ENCODE assay signal across 7 cellular contexts in the genomic region with DNA sequence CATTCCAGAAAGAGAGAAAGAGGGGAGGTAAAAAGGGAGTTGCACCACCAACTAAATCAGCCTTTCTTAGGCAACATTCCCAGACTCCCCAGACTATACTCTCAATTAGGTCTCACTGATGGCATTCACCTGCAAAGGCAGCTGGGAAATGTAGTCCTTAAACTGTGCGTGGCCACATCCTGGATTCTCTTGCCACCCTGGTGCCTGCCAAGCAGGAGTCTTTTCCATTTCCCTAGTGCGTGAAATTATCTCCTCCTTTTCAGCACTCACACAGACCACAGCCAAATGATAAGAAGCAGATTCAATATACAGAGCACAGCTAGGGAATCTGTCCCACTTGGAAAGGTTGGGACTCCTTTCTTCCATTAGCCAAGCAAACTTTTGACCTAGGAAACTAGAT.
DNase-seq lines count a peak whose midpoint lies in the region; ATAC-seq, FAIRE-seq and TF ChIP-seq lines count a peak whose summit lies in the region.
"Not testable (repeated sequence)": the region's sequence is repeated elsewhere in the genome, so short reads cannot be mapped to it uniquely, and the experiment has no call there.

No MANE protein-coding gene starts in this region.

- FAIRE-seq in pancreas (lab: Jason Lieb, UNC) = not testable (repeated sequence)

- not testable (repeated sequence) for H2AFZ ChIP-seq in DND-41 (ENCODE audit: low read depth, low read length)

- H3K9ac ChIP-seq in DND-41 (ENCODE audit: low read depth, low read length) = not testable (repeated sequence)

- H3K4me3 Mint-ChIP-seq in WTC11 = not testable (repeated sequence)

- not testable (repeated sequence) for H3K4me1 ChIP-seq in DND-41 (ENCODE audit: insufficient read depth, low read length); body of pancreas; pancreas

- POLR2A ChIA-PET in WTC11 (lab: Charles Lee) = not testable (repeated sequence)

- not testable (repeated sequence) for H3K36me3 Mint-ChIP-seq in WTC11

- H3K36me3 ChIP-seq in DND-41 (ENCODE audit: insufficient read depth, low read length); body of pancreas (replicated peaks in 1 of 2; ENCODE audit: insufficient read depth in 1 of 2, low read depth in 2 of 2); pancreas: not testable (repeated sequence)

- not testable (repeated sequence) for H3K4me3 ChIP-seq in DND-41 (ENCODE audit: low read depth in 1 of 2, low read length in 2 of 2); body of pancreas; pancreas

- not testable (repeated sequence) for TF ChIP-seq POLR2A in body of pancreas (IDR thresholded peaks at IDR 0.05)

- not testable (repeated sequence) for H3K9me3 Mint-ChIP-seq in WTC11

- not testable (repeated sequence) for H3K27ac ChIP-seq in DND-41 (ENCODE audit: low read length); body of pancreas; pancreas

- not testable (repeated sequence) for TF ChIP-seq CTCF in DND-41 (IDR thresholded peaks at IDR 0.05; ENCODE audit: borderline replicate concordance, extremely low read depth, low read length, poor library complexity, severe bottlenecking); WTC11 (IDR thresholded peaks at IDR 0.05); body of pancreas (IDR thresholded peaks at IDR 0.05); pancreas (IDR thresholded peaks at IDR 0.05)

- H4K20me1 ChIP-seq in DND-41 (ENCODE audit: insufficient read depth, low read length) = not testable (repeated sequence)

- H3K9me3 ChIP-seq in DND-41 (ENCODE audit: insufficient read depth, low read length, severe bottlenecking); body of pancreas; pancreas: not testable (repeated sequence)

- not testable (repeated sequence) for H3K27ac Mint-ChIP-seq in WTC11

- not testable (repeated sequence) for H3K79me2 ChIP-seq in DND-41 (ENCODE audit: insufficient read depth, low read length)

- not testable (repeated sequence) for H3K4me1 Mint-ChIP-seq in WTC11

- DNase-seq in DND-41; WTC11 (ENCODE audit: low spot score); Right ventricle myocardium superior; left cardiac atrium; left lobe of liver (ENCODE audit: low spot score): not testable (repeated sequence)
- DNase-seq in body of pancreas = peak in 1 of 4 donors; percentile 26
- peak in 1 of 6 donors; percentile 9 for DNase-seq in pancreas

- peak; percentile 45; the same call in 2 of the 3 replicates for ATAC-seq in DND-41 (ENCODE audit: insufficient read depth, low read depth)
- ATAC-seq in WTC11 = peak; percentile 87
- ATAC-seq in body of pancreas = peak; percentile 45
- ATAC-seq in Right ventricle myocardium superior (ENCODE audit: poor library complexity) = peak; percentile 70
- ATAC-seq in left cardiac atrium = peak; percentile 57 to 72
- ATAC-seq in left lobe of liver = peak; percentile 65
- ATAC-seq in pancreas = peak; percentile 53 to 72 (median 62)

- CTCF ChIA-PET in WTC11 (lab: Charles Lee) = interaction anchor here (0.5 kb wide), 1 partner anchor 491 kb away, joined by 3 read pairs; no protein-coding TSS in a partner anchor

- intact Hi-C loops in body of pancreas (cut with DNase I); Right ventricle myocardium superior (cut with DNase I); left cardiac atrium (cut with DNase I); pancreas (cut with DNase I): not testable (repeated sequence)

- H3K27me3 ChIP-seq in DND-41 (ENCODE audit: insufficient read depth, low read length, poor library complexity); body of pancreas; pancreas: not testable (repeated sequence)

- H3K4me2 ChIP-seq in DND-41 (ENCODE audit: insufficient read depth, low read length) = not testable (repeated sequence)

- 29 to 39% methylated on average over 2 of the region's 2 CpGs for WGBS in body of pancreas, 2 donors
- WGBS in pancreas, 2 donors = 31 to 56% methylated on average over 1 to 2 of the region's 2 CpGs

- not testable (repeated sequence) for H3K27me3 Mint-ChIP-seq in WTC11 (ENCODE audit: low read depth)
